In genomic region chr9:108672475-108673065, GRCh38 we compare ENCODE assay signal across 24 cellular contexts.
DNase-seq lines count a peak whose midpoint lies in the region; ATAC-seq and TF ChIP-seq lines count a peak whose summit lies in the region.
"Had no signal": no experiment of that assay in that cellular context is flagged by ENCODE, and none has a peak within 500 bp of the region (broad histone marks: within the 10 kb centered on the region; RNA-seq: fewer than 3 reads in every experiment).

No MANE protein-coding gene starts in this region.

- no peaks in the 10 kb centered on the region for H3K9me3 Mint-ChIP-seq in activated T-cell treated with anti-CD3 and anti-CD28 coated beads, Interleukin-2, amount 50 U/mL, for 4 hours
- H3K9me3 Mint-ChIP-seq: activated CD4-positive, alpha-beta memory T cell treated with anti-CD3 and anti-CD28 coated beads for 36 hours; activated naive CD8-positive, alpha-beta T cell treated with anti-CD3 and anti-CD28 coated beads, Interleukin-2, amount 50 U/mL, for 24 hours; H9 had no signal

- ATAC-seq in HG02571 (IDR thresholded peaks at IDR 0.05; ENCODE audit: unreplicated experiment) = no peak
- no peak for ATAC-seq in activated T-cell treated with anti-CD3 and anti-CD28 coated beads, Interleukin-2, amount 50 U/mL, for 4 hours
- ATAC-seq: activated naive CD8-positive, alpha-beta T cell treated with anti-CD3 and anti-CD28 coated beads, Interleukin-2, amount 50 U/mL, for 24 hours; body of pancreas; heart right ventricle; left ventricle myocardium superior had no signal

- peak; percentile 40 for DNase-seq in EL
- DNase-seq in NCI-H226 = peak; percentile 47
- peak; percentile 99 for DNase-seq in epithelial cell of esophagus (ENCODE audit: low read depth)
- peak; percentile 14 for DNase-seq in middle frontal gyrus (ENCODE audit: extremely low spot score, low spot score)
- no peak for DNase-seq in HuH-7 (ENCODE audit: low spot score)
- no peak for DNase-seq in NCI-H526 treated with DMSO at 0.1 percent for 48 hours (lab: John Stamatoyannopoulos, UW)
- no peak for DNase-seq in activated T-cell treated with anti-CD3 and anti-CD28 coated beads, Interleukin-2, amount 50 U/mL, for 4 hours
- DNase-seq: activated CD4-positive, alpha-beta memory T cell treated with anti-CD3 and anti-CD28 coated beads for 36 hours; activated effector memory CD4-positive, alpha-beta T cell treated with anti-CD3 and anti-CD28 coated beads, Interleukin-2, amount 50 U/mL, for 16 hours; activated naive CD8-positive, alpha-beta T cell treated with anti-CD3 and anti-CD28 coated beads, Interleukin-2, amount 50 U/mL, for 24 hours; body of pancreas; H9; heart right ventricle; left ventricle myocardium superior; NCI-H1048; NCI-H1930; NCI-H446 treated with DMSO at 0.1 percent for 48 hours; NK-92 treated with Interleukin-12 subunit alpha and Interleukin-12 subunit beta, amount 100 ng/mL, for 24 hours; sigmoid colon; SK-N-SH; T-helper 2 cell; uterus had no signal

- TF ChIP-seq CTCF in epithelial cell of esophagus (IDR thresholded peaks at IDR 0.05; ENCODE audit: insufficient read depth, low read depth, low read length, missing control alignments) = no peak

- H3K36me3 Mint-ChIP-seq in activated T-cell treated with anti-CD3 and anti-CD28 coated beads, Interleukin-2, amount 50 U/mL, for 4 hours (ENCODE audit: insufficient read depth) = no peaks in the 10 kb centered on the region
- H3K36me3 Mint-ChIP-seq: activated CD4-positive, alpha-beta memory T cell treated with anti-CD3 and anti-CD28 coated beads for 36 hours had no signal

- no peaks in the 10 kb centered on the region for H3K27me3 Mint-ChIP-seq in activated T-cell treated with anti-CD3 and anti-CD28 coated beads, Interleukin-2, amount 50 U/mL, for 4 hours (ENCODE audit: low read depth)
- H3K27me3 Mint-ChIP-seq: activated CD4-positive, alpha-beta memory T cell treated with anti-CD3 and anti-CD28 coated beads for 36 hours; activated naive CD8-positive, alpha-beta T cell treated with anti-CD3 and anti-CD28 coated beads, Interleukin-2, amount 50 U/mL, for 24 hours had no signal

- no peaks in the 10 kb centered on the region for H3K4me1 Mint-ChIP-seq in activated T-cell treated with anti-CD3 and anti-CD28 coated beads, Interleukin-2, amount 50 U/mL, for 4 hours (ENCODE audit: low read depth)
- H3K4me1 Mint-ChIP-seq: activated naive CD8-positive, alpha-beta T cell treated with anti-CD3 and anti-CD28 coated beads, Interleukin-2, amount 50 U/mL, for 24 hours had no signal

- H3K4me3 Mint-ChIP-seq in activated T-cell treated with anti-CD3 and anti-CD28 coated beads, Interleukin-2, amount 50 U/mL, for 4 hours = no peak overlapping the region
- H3K4me3 Mint-ChIP-seq: activated CD4-positive, alpha-beta memory T cell treated with anti-CD3 and anti-CD28 coated beads for 36 hours; activated naive CD8-positive, alpha-beta T cell treated with anti-CD3 and anti-CD28 coated beads, Interleukin-2, amount 50 U/mL, for 24 hours; H9; neural crest cell had no signal

- H3K4me3 ChIP-seq in epithelial cell of esophagus (ENCODE audit: low read length) = peak overlapping the region; percentile 1
- H3K4me3 ChIP-seq: body of pancreas, heart right ventricle, sigmoid colon, uterus had no signal

Comparison
In these comparisons a context has a peak if more than half of its experiments do, and no peak if none do; other contexts are left out.
1. DNase-seq: peak in EL (single experiment), NCI-H226 (single experiment), epithelial cell of esophagus (single experiment) and middle frontal gyrus (single experiment); none in HuH-7 (single experiment), NCI-H526 treated with DMSO at 0.1 percent for 48 hours (single experiment) and activated T-cell treated with anti-CD3 and anti-CD28 coated beads, Interleukin-2, amount 50 U/mL, for 4 hours (single experiment).